In the genomic region with DNA sequence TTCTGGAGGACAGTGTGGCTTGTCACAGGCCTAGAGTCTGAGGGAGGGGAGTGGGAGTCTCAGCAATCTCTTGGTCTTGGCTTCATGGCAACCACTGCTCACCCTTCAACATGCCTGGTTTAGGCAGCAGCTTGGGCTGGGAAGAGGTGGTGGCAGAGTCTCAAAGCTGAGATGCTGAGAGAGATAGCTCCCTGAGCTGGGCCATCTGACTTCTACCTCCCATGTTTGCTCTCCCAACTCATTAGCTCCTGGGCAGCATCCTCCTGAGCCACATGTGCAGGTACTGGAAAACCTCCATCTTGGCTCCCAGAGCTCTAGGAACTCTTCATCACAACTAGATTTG, we compare ENCODE assay signal across 18 cellular contexts. TPM values are rescaled to one million over a fixed set of nuclear protein-coding genes. Genes with fewer than 3 reads are reported as not detected.
DNase-seq lines count a peak whose midpoint lies in the region; ATAC-seq and TF ChIP-seq lines count a peak whose summit lies in the region.
"Had no signal": no experiment of that assay in that cellular context is flagged by ENCODE, and none has a peak within 500 bp of the region (broad histone marks: within the 10 kb centered on the region; RNA-seq: fewer than 3 reads in every experiment).

No MANE protein-coding gene starts in this region.

- H3K27ac ChIP-seq in mesenchymal stem cell (ENCODE audit: low read length, poor library complexity, severe bottlenecking), result peak overlapping the region; percentile 70
- H3K27ac ChIP-seq: neural progenitor cell had no signal

- H2AK5ac ChIP-seq in mesenchymal stem cell (ENCODE audit: low read length, severe bottlenecking), result no peak overlapping the region

- H3K14ac ChIP-seq in mesenchymal stem cell (ENCODE audit: low read length in 2 of 2), result no peak overlapping the region

- peaks cover 85% of the 10 kb centered on the region for H3K36me3 Mint-ChIP-seq in activated T-cell treated with anti-CD3 and anti-CD28 coated beads, Interleukin-2, amount 50 U/mL, for 24 hours (ENCODE audit: low read depth)
- peaks cover 37% of the 10 kb centered on the region for H3K36me3 Mint-ChIP-seq in activated T-cell treated with anti-CD3 and anti-CD28 coated beads, Interleukin-2, amount 50 U/mL, for 4 hours (ENCODE audit: insufficient read depth)
- H3K36me3 Mint-ChIP-seq in activated naive CD4-positive, alpha-beta T cell treated with anti-CD3 and anti-CD28 coated beads, Interleukin-2, amount 50 U/mL, for 72 hours, result peaks cover 4 to 37% of the 10 kb centered on the region in 2 donors
- peaks cover 15% of the 10 kb centered on the region for H3K36me3 Mint-ChIP-seq in type B pancreatic cell

- no peak for ATAC-seq in activated T-cell treated with anti-CD3 and anti-CD28 coated beads, Interleukin-2, amount 50 U/mL, for 4 hours
- ATAC-seq in activated naive CD4-positive, alpha-beta T cell treated with anti-CD3 and anti-CD28 coated beads, Interleukin-2, amount 50 U/mL, for 72 hours, result no peak
- ATAC-seq in GM18511 (IDR thresholded peaks at IDR 0.05; ENCODE audit: unreplicated experiment), result no peak
- ATAC-seq: left colon; stimulated activated naive B cell treated with anti-CD40 and anti-IgM and Interleukin-4, amounts not matched to agents 10 μg/mL and 1 μg/mL and 100 μg/mL, for 72 hours had no signal

- no peak overlapping the region for H3K9ac ChIP-seq in mesenchymal stem cell (ENCODE audit: low read length)
- H3K9ac ChIP-seq: neural progenitor cell had no signal

- peaks cover 18% of the 10 kb centered on the region for H3K4me1 ChIP-seq in mesenchymal stem cell (ENCODE audit: control insufficient read depth, insufficient read depth, low read depth, low read length)

- no peak overlapping the region for H3K18ac ChIP-seq in mesenchymal stem cell (ENCODE audit: low read depth in 1 of 2, low read length in 2 of 2)

- no peak overlapping the region for H3K23ac ChIP-seq in mesenchymal stem cell (ENCODE audit: low read length in 2 of 2)

- no peak overlapping the region for H2BK15ac ChIP-seq in mesenchymal stem cell (ENCODE audit: low read depth, poor library complexity, severe bottlenecking)

- H3K4me2 ChIP-seq in mesenchymal stem cell (ENCODE audit: low read length, poor library complexity, severe bottlenecking), result no peak overlapping the region
- H3K4me2 ChIP-seq: neural progenitor cell had no signal

- H3K4me1 Mint-ChIP-seq in activated T-cell treated with anti-CD3 and anti-CD28 coated beads, Interleukin-2, amount 50 U/mL, for 24 hours (ENCODE audit: low read depth), result peaks cover 89% of the 10 kb centered on the region
- H3K4me1 Mint-ChIP-seq in activated T-cell treated with anti-CD3 and anti-CD28 coated beads, Interleukin-2, amount 50 U/mL, for 4 hours (ENCODE audit: low read depth), result peaks cover 88% of the 10 kb centered on the region
- peaks cover 14% of the 10 kb centered on the region for H3K4me1 Mint-ChIP-seq in type B pancreatic cell (ENCODE audit: unreplicated experiment)

- H3K4me3 ChIP-seq in mesenchymal stem cell (ENCODE audit: insufficient read depth in 1 of 2, low read depth in 1 of 2, low read length in 2 of 2), result no peak overlapping the region
- H3K4me3 ChIP-seq: neural progenitor cell, right lobe of liver had no signal

- peaks cover 4% of the 10 kb centered on the region for H3K79me1 ChIP-seq in mesenchymal stem cell (replicated peaks; ENCODE audit: low read length, poor library complexity, severe bottlenecking)

- H2AFZ ChIP-seq in mesenchymal stem cell (ENCODE audit: low read depth, low read length), result no peak overlapping the region
- H2AFZ ChIP-seq: neural progenitor cell had no signal

- no peak overlapping the region for H2BK120ac ChIP-seq in mesenchymal stem cell (ENCODE audit: low read depth, low read length)

- H3K36me3 ChIP-seq in mesenchymal stem cell (ENCODE audit: control insufficient read depth in 1 of 2, insufficient read depth in 2 of 2, low read depth in 1 of 2, low read length in 2 of 2), result peaks cover 67 to 80% of the 10 kb centered on the region in 2 experiments
- H3K36me3 ChIP-seq: neural progenitor cell had no signal

- H4K8ac ChIP-seq in mesenchymal stem cell (ENCODE audit: low read length), result no peak overlapping the region

- no peaks in the 10 kb centered on the region for H3K27me3 ChIP-seq in mesenchymal stem cell (ENCODE audit: control insufficient read depth in 1 of 2, insufficient read depth in 1 of 2, low read length in 2 of 2)
- H3K27me3 ChIP-seq: neural progenitor cell, right lobe of liver had no signal

- no peaks in the 10 kb centered on the region for H3K27me3 Mint-ChIP-seq in activated T-cell treated with anti-CD3 and anti-CD28 coated beads, Interleukin-2, amount 50 U/mL, for 24 hours
- H3K27me3 Mint-ChIP-seq in activated T-cell treated with anti-CD3 and anti-CD28 coated beads, Interleukin-2, amount 50 U/mL, for 4 hours (ENCODE audit: low read depth), result no peaks in the 10 kb centered on the region
- no peaks in the 10 kb centered on the region for H3K27me3 Mint-ChIP-seq in type B pancreatic cell
- H3K27me3 Mint-ChIP-seq: stimulated activated naive B cell treated with anti-CD40 and anti-IgM and Interleukin-4, amounts not matched to agents 10 μg/mL and 1 μg/mL and 100 μg/mL, for 72 hours had no signal

- no peaks in the 10 kb centered on the region for H3K9me3 ChIP-seq in mesenchymal stem cell (ENCODE audit: control insufficient read depth, low read length)
- H3K9me3 ChIP-seq: right lobe of liver had no signal

- no peak for DNase-seq in activated T-cell treated with anti-CD3 and anti-CD28 coated beads, Interleukin-2, amount 50 U/mL, for 24 hours
- DNase-seq in activated T-cell treated with anti-CD3 and anti-CD28 coated beads, Interleukin-2, amount 50 U/mL, for 4 hours, result no peak
- DNase-seq in activated naive CD4-positive, alpha-beta T cell treated with anti-CD3 and anti-CD28 coated beads, Interleukin-2, amount 50 U/mL, for 72 hours (ENCODE audit: low spot score in 2 of 2), result no peak
- DNase-seq in mesenchymal stem cell (no peak), type B pancreatic cell (ENCODE audit: extremely low spot score, unreplicated experiment) (no peak), AG20443 (ENCODE audit: low spot score) (no peak)
- no peak for DNase-seq in central memory CD4-positive, alpha-beta T cell
- DNase-seq: H9; hippocampal formation; KG1; left colon; NCI-H1436; NCI-H446 treated with DMSO at 0.1 percent for 48 hours; stimulated activated CD4-positive, alpha-beta T cell treated with anti-CD3 and anti-CD28 coated beads, Interleukin-4, amount 100 ng/mL, for 4 hours; stimulated activated naive B cell treated with anti-CD40 and anti-IgM and Interleukin-4, amounts not matched to agents 10 μg/mL and 1 μg/mL and 100 μg/mL, for 72 hours had no signal

- H4K91ac ChIP-seq in mesenchymal stem cell (ENCODE audit: low read length), result no peak overlapping the region

- no peak for TF ChIP-seq CTCF in type B pancreatic cell (conservative IDR thresholded peaks at IDR 0.05)

- H2BK5ac ChIP-seq in mesenchymal stem cell (ENCODE audit: low read depth, low read length, poor library complexity, severe bottlenecking), result no peak overlapping the region

- no peaks in the 10 kb centered on the region for H3K9me3 Mint-ChIP-seq in activated T-cell treated with anti-CD3 and anti-CD28 coated beads, Interleukin-2, amount 50 U/mL, for 24 hours
- H3K9me3 Mint-ChIP-seq in activated T-cell treated with anti-CD3 and anti-CD28 coated beads, Interleukin-2, amount 50 U/mL, for 4 hours, result no peaks in the 10 kb centered on the region
- no peaks in the 10 kb centered on the region for H3K9me3 Mint-ChIP-seq in activated naive CD4-positive, alpha-beta T cell treated with anti-CD3 and anti-CD28 coated beads, Interleukin-2, amount 50 U/mL, for 72 hours
- H3K9me3 Mint-ChIP-seq in type B pancreatic cell, result no peaks in the 10 kb centered on the region
- H3K9me3 Mint-ChIP-seq: H9; neural progenitor cell; stimulated activated naive B cell treated with anti-CD40 and anti-IgM and Interleukin-4, amounts not matched to agents 10 μg/mL and 1 μg/mL and 100 μg/mL, for 72 hours had no signal

- no peak overlapping the region for H2BK12ac ChIP-seq in mesenchymal stem cell (ENCODE audit: low read length in 2 of 2)

- peak overlapping the region; percentile 99 for H3K27ac Mint-ChIP-seq in activated T-cell treated with anti-CD3 and anti-CD28 coated beads, Interleukin-2, amount 50 U/mL, for 24 hours
- peak overlapping the region; percentile 88 to 95 for H3K27ac Mint-ChIP-seq in activated naive CD4-positive, alpha-beta T cell treated with anti-CD3 and anti-CD28 coated beads, Interleukin-2, amount 50 U/mL, for 72 hours
- peak overlapping the region; percentile 39 for H3K27ac Mint-ChIP-seq in type B pancreatic cell
- H3K27ac Mint-ChIP-seq: neural progenitor cell had no signal

- no peak overlapping the region for H3K4ac ChIP-seq in mesenchymal stem cell (ENCODE audit: low read depth in 1 of 2, low read length in 2 of 2)

- H3K4me3 Mint-ChIP-seq in activated T-cell treated with anti-CD3 and anti-CD28 coated beads, Interleukin-2, amount 50 U/mL, for 24 hours, result no peak overlapping the region
- H3K4me3 Mint-ChIP-seq in activated T-cell treated with anti-CD3 and anti-CD28 coated beads, Interleukin-2, amount 50 U/mL, for 4 hours, result no peak overlapping the region
- no peak overlapping the region for H3K4me3 Mint-ChIP-seq in type B pancreatic cell
- H3K4me3 Mint-ChIP-seq: H9; stimulated activated naive B cell treated with anti-CD40 and anti-IgM and Interleukin-4, amounts not matched to agents 10 μg/mL and 1 μg/mL and 100 μg/mL, for 72 hours had no signal

RNA-seq across cellular contexts. Expression of a gene that starts 13.0 kb away (rescaled TPM):
- 1 to 10 TPM; 7.3 to 8.6 (median 7.9) TPM for total RNA-seq in activated T-cell treated with anti-CD3 and anti-CD28 coated beads, Interleukin-2, amount 50 U/mL, for 4 hours
- 10 to 100 TPM; 20.0 to 20.8 TPM for total RNA-seq in activated naive CD4-positive, alpha-beta T cell treated with anti-CD3 and anti-CD28 coated beads, Interleukin-2, amount 50 U/mL, for 72 hours
- polyA plus RNA-seq in mesenchymal stem cell (2013, experiment 1 of 2), result 28.6 TPM
- polyA plus RNA-seq in mesenchymal stem cell (2013, experiment 2 of 2), result 29.9 TPM
- 21.0 and 36.8 TPM in 2 replicates for total RNA-seq in type B pancreatic cell (ENCODE audit: low replicate concordance)

Comparison
In these comparisons a context has a peak if more than half of its experiments do, and no peak if none do; other contexts are left out.
1. H3K27ac Mint-ChIP-seq: peak in every context shown above with its lines; median percentile 99 in activated T-cell treated with anti-CD3 and anti-CD28 coated beads, Interleukin-2, amount 50 U/mL, for 24 hours; 92 in activated naive CD4-positive, alpha-beta T cell treated with anti-CD3 and anti-CD28 coated beads, Interleukin-2, amount 50 U/mL, for 72 hours; 39 in type B pancreatic cell.